In the genomic region with DNA sequence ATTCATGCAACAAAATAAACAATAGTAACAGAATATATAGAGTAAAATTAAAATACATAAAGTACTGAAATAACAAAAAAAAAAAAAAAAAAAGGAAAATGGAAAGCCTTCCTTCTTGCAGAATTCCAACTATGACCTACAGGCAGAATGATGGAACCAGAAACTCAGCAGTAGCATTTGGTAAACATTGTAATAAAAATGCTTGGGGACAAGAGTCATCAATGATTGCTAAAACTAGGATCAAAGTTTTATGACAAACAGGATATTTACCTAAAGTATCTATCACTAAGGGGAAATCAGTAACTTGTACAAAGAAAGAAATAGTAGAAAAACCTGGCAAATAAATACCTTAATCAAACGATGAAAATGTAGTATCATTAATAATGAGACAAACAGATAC, we compare ENCODE assay signal across 28 cellular contexts.
"Had no signal": no experiment of that assay in that cellular context is flagged by ENCODE, and none has a peak within 500 bp of the region (broad histone marks: within the 10 kb centered on the region; RNA-seq: fewer than 3 reads in every experiment).

No MANE protein-coding gene starts in this region.

- DNase-seq: activated CD4-positive, alpha-beta memory T cell treated with anti-CD3 and anti-CD28 coated beads for 36 hours; activated CD4-positive, alpha-beta T cell treated with anti-CD3 and anti-CD28 coated beads for 36 hours; activated CD4-positive, CD25-positive, alpha-beta regulatory T cell; activated CD4-positive, CD25-positive, alpha-beta regulatory T cell treated with anti-CD3 and anti-CD28 coated beads, Interleukin-2, amount 50 U/mL, for 72 hours; activated CD8-positive, alpha-beta memory T cell treated with anti-CD3 and anti-CD28 coated beads, Interleukin-2, amount 10 ng/mL, durations not matched to agents 7 days and 5 days; activated CD8-positive, alpha-beta memory T cell treated with anti-CD3 and anti-CD28 coated beads, Interleukin-2, amount 50 U/mL, for 4 hours; activated CD8-positive, alpha-beta T cell treated with anti-CD3 and anti-CD28 coated beads, Interleukin-2, amount 10 ng/mL, durations not matched to agents 7 days and 5 days; activated effector memory CD4-positive, alpha-beta T cell treated with anti-CD3 and anti-CD28 coated beads, Interleukin-2, amount 50 U/mL, for 16 hours; activated naive CD4-positive, alpha-beta T cell treated with anti-CD3 and anti-CD28 coated beads for 36 hours; activated naive CD8-positive, alpha-beta T cell treated with anti-CD3 and anti-CD28 coated beads for 36 hours; activated naive CD8-positive, alpha-beta T cell treated with anti-CD3 and anti-CD28 coated beads, Interleukin-2, amount 50 U/mL, for 24 hours; activated T-cell treated with anti-CD3 and anti-CD28 coated beads, Interleukin-2, amount 50 U/mL, for 1 hour; activated T-cell treated with anti-CD3 and anti-CD28 coated beads, Interleukin-2, amount 50 U/mL, for 48 hours; adrenal gland; amygdala; aorta; body of pancreas; caudate nucleus; cortex of kidney; dermis blood vessel endothelial cell; effector CD4-positive, alpha-beta T cell; effector memory CD8-positive, alpha-beta T cell; esophagus squamous epithelium; foreskin melanocyte; heart right ventricle; T-helper 17 cell; T1000 had no signal

- H3K4me3 ChIP-seq: adrenal gland, body of pancreas, esophagus squamous epithelium, gastroesophageal sphincter, heart right ventricle had no signal

- H3K27ac ChIP-seq: adrenal gland, body of pancreas, esophagus squamous epithelium, gastroesophageal sphincter, heart right ventricle had no signal

- H3K9me3 ChIP-seq: adrenal gland, body of pancreas, esophagus squamous epithelium, gastroesophageal sphincter, heart right ventricle had no signal

- H3K4me1 ChIP-seq: body of pancreas, esophagus squamous epithelium, gastroesophageal sphincter, heart right ventricle had no signal

- H3K27me3 ChIP-seq: adrenal gland, body of pancreas, esophagus squamous epithelium, gastroesophageal sphincter, heart right ventricle had no signal

- ATAC-seq: activated CD4-positive, alpha-beta T cell treated with anti-CD3 and anti-CD28 coated beads for 36 hours; activated CD8-positive, alpha-beta memory T cell treated with anti-CD3 and anti-CD28 coated beads, Interleukin-2, amount 10 ng/mL, durations not matched to agents 7 days and 5 days; activated CD8-positive, alpha-beta T cell treated with anti-CD3 and anti-CD28 coated beads, Interleukin-2, amount 10 ng/mL, durations not matched to agents 7 days and 5 days; activated naive CD8-positive, alpha-beta T cell treated with anti-CD3 and anti-CD28 coated beads, Interleukin-2, amount 50 U/mL, for 24 hours; body of pancreas; effector memory CD8-positive, alpha-beta T cell; gastroesophageal sphincter; heart right ventricle; T-helper 17 cell had no signal
